In the genomic region with DNA sequence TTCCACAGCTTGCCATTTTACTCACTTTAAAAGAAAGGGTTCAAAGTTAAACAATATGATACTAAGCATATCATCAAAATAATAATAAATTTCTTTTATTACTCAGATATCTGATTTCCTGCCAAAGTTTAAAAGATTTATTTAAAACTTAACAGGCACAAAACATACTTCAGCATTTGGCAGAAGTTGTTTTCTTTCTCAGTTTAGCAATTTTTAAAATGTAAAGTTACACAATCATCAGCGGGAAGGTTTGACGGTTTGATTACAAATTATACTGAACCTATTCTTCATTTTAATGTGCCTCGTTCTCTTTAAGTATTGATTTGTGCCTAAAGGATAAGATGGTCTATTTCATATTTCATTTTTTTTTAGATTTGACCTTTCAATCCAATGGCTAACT, we compare ENCODE assay signal across 16 cellular contexts.
A peak's percentile ranks its signal among the peaks of the same experiment; 100 is the strongest.
DNase-seq lines count a peak whose midpoint lies in the region; ATAC-seq and TF ChIP-seq lines count a peak whose summit lies in the region.
"Had no signal": no experiment of that assay in that cellular context is flagged by ENCODE, and none has a peak within 500 bp of the region (broad histone marks: within the 10 kb centered on the region; RNA-seq: fewer than 3 reads in every experiment).

No MANE protein-coding gene starts in this region.

- H4K8ac ChIP-seq in IMR-90 (ENCODE audit: low read depth in 2 of 2, low read length in 2 of 2) (no peak overlapping the region), mesenchymal stem cell (ENCODE audit: low read length) (no peak overlapping the region)

- dilution Hi-C loops in IMR-90 (cut with HindIII; ENCODE audit: low sequenced_read_pairs, unreplicated experiment): no loop called here

- no peak overlapping the region for H2BK5ac ChIP-seq in IMR-90 (ENCODE audit: low read depth, low read length, poor library complexity, severe bottlenecking)
- H2BK5ac ChIP-seq in mesenchymal stem cell (ENCODE audit: low read depth, low read length, poor library complexity, severe bottlenecking): no peak overlapping the region

- peaks cover 22% of the 10 kb centered on the region for H3K9me1 ChIP-seq in IMR-90 (ENCODE audit: insufficient read depth, low read length)

- H3K4me3 ChIP-seq in ACC112 (ENCODE audit: low read depth, low read length) (0 out of 2 replicates have a peak overlapping the region, but pooled peaks have one; percentile 10), IMR-90 (ENCODE audit: insufficient read depth, low read depth, low read length) (no peak overlapping the region), fibroblast of the aortic adventitia (ENCODE audit: low read depth, low read length) (no peak overlapping the region), mesenchymal stem cell (ENCODE audit: insufficient read depth in 1 of 2, low read depth in 1 of 2, low read length in 2 of 2) (no peak overlapping the region)
- H3K4me3 ChIP-seq: GM12878 had no signal

- no peak overlapping the region for H4K91ac ChIP-seq in IMR-90 (ENCODE audit: insufficient read depth, low read depth, low read length)
- no peak overlapping the region for H4K91ac ChIP-seq in mesenchymal stem cell (ENCODE audit: low read length)

- H3K9me3 Mint-ChIP-seq in activated naive CD4-positive, alpha-beta T cell treated with anti-CD3 and anti-CD28 coated beads, Interleukin-2, amount 50 U/mL, for 72 hours: no peaks in the 10 kb centered on the region
- H3K9me3 Mint-ChIP-seq: CD4-positive, alpha-beta T cell; H9 had no signal

- no peak overlapping the region for H4K5ac ChIP-seq in IMR-90 (ENCODE audit: low read depth, low read length)

- no peaks in the 10 kb centered on the region for H3K27me3 ChIP-seq in ACC112 (ENCODE audit: insufficient read depth, low read length)
- H3K27me3 ChIP-seq in IMR-90 (ENCODE audit: control insufficient read depth, insufficient read depth, low read length): no peaks in the 10 kb centered on the region
- no peaks in the 10 kb centered on the region for H3K27me3 ChIP-seq in mesenchymal stem cell (ENCODE audit: control insufficient read depth in 1 of 2, insufficient read depth in 1 of 2, low read length in 2 of 2)

- no peak overlapping the region for H2AK5ac ChIP-seq in IMR-90 (ENCODE audit: low read depth, low read length)
- no peak overlapping the region for H2AK5ac ChIP-seq in mesenchymal stem cell (ENCODE audit: low read length, severe bottlenecking)

- POLR2A ChIA-PET in IMR-90 (lab: Charles Lee; ENCODE audit: unreplicated experiment): no interaction called here

- H3K9me3 ChIP-seq in IMR-90 (ENCODE audit: control insufficient read depth, insufficient read depth, low read length) (no peaks in the 10 kb centered on the region), mesenchymal stem cell (ENCODE audit: control insufficient read depth, low read length) (no peaks in the 10 kb centered on the region)

- H3K14ac ChIP-seq in IMR-90 (replicated peaks; ENCODE audit: low read depth, low read length) (no peak overlapping the region), mesenchymal stem cell (ENCODE audit: low read length in 2 of 2) (no peak overlapping the region)

- no peak overlapping the region for H2BK20ac ChIP-seq in IMR-90 (ENCODE audit: low read depth, low read length)

- TF ChIP-seq CTCF in IMR-90 (conservative IDR thresholded peaks at IDR 0.05; ENCODE audit: low read depth, low read length) (no peak), fibroblast of the aortic adventitia (IDR thresholded peaks at IDR 0.05; ENCODE audit: insufficient read depth, low read length) (no peak)

- H3K36me3 Mint-ChIP-seq in activated naive CD4-positive, alpha-beta T cell treated with anti-CD3 and anti-CD28 coated beads, Interleukin-2, amount 50 U/mL, for 72 hours: no peaks in the 10 kb centered on the region

- H2BK12ac ChIP-seq in mesenchymal stem cell (ENCODE audit: low read length in 2 of 2): no peak overlapping the region

- H2AFZ ChIP-seq in ACC112 (ENCODE audit: low read length, unreplicated experiment): no peak overlapping the region
- H2AFZ ChIP-seq in IMR-90 (replicated peaks; ENCODE audit: low read length, poor library complexity): no peak overlapping the region
- no peak overlapping the region for H2AFZ ChIP-seq in mesenchymal stem cell (ENCODE audit: low read depth, low read length)

- no peak for TF ChIP-seq POLR2A in IMR-90 (IDR thresholded peaks at IDR 0.05; ENCODE audit: low read depth, low read length)

- intact Hi-C loops in IMR-90 (cut with micrococcal nuclease): no loop called here

- H3K27ac Mint-ChIP-seq in activated naive CD4-positive, alpha-beta T cell treated with anti-CD3 and anti-CD28 coated beads, Interleukin-2, amount 50 U/mL, for 72 hours: no peak overlapping the region
- H3K27ac Mint-ChIP-seq: B cell; CD4-positive, alpha-beta T cell; H9 had no signal

- no peak for TF ChIP-seq RAD21 in IMR-90 (IDR thresholded peaks at IDR 0.05; ENCODE audit: low read length)

- H3K9ac ChIP-seq in IMR-90 (ENCODE audit: low read depth, low read length) (no peak overlapping the region), mesenchymal stem cell (ENCODE audit: low read length) (peak overlapping the region; percentile 1)

- no TSS peak for BruUV-seq in IMR-90 (replicated peaks; lab: Mats Ljungman, UMichigan)

- no peak overlapping the region for H3K18ac ChIP-seq in IMR-90 (ENCODE audit: low read depth, low read length)
- no peak overlapping the region for H3K18ac ChIP-seq in mesenchymal stem cell (ENCODE audit: low read depth in 1 of 2, low read length in 2 of 2)

- H3K27ac ChIP-seq in ACC112 (ENCODE audit: low read depth, low read length) (peak overlapping the region; percentile 30), IMR-90 (ENCODE audit: insufficient read depth, low read length) (no peak overlapping the region), mesenchymal stem cell (ENCODE audit: low read length, poor library complexity, severe bottlenecking) (no peak overlapping the region)

- H4K20me1 ChIP-seq in IMR-90 (ENCODE audit: insufficient read depth, low read length): no peaks in the 10 kb centered on the region

- H3K36me3 ChIP-seq in ACC112 (ENCODE audit: insufficient read depth, low read length) (peaks cover 12% of the 10 kb centered on the region; the same call in 1 of the 2 replicates), IMR-90 (ENCODE audit: control insufficient read depth, insufficient read depth, low read length) (no peaks in the 10 kb centered on the region), mesenchymal stem cell (ENCODE audit: control insufficient read depth in 1 of 2, insufficient read depth in 2 of 2, low read depth in 1 of 2, low read length in 2 of 2) (no peaks in the 10 kb centered on the region)

- WGBS in IMR-90 (ENCODE audit: extremely low coverage in 2 of 2, insufficient read length in 1 of 2), 2 experiments: no CpG with 5 or more reads among the region's 3 CpGs
- no CpG with 5 or more reads among the region's 3 CpGs for WGBS in mesenchymal stem cell

- ATAC-seq in IMR-90 (ENCODE audit: low read depth) (no peak), GM21390 (IDR thresholded peaks at IDR 0.05; ENCODE audit: unreplicated experiment) (no peak)
- ATAC-seq in activated naive CD4-positive, alpha-beta T cell treated with anti-CD3 and anti-CD28 coated beads, Interleukin-2, amount 50 U/mL, for 72 hours: no peak
- ATAC-seq: GM12878 had no signal

- H3K79me2 ChIP-seq in ACC112 (ENCODE audit: control insufficient read depth, insufficient read depth, low read length, unreplicated experiment): peaks cover 37% of the 10 kb centered on the region

- in situ Hi-C loops in IMR-90 (cut with MboI; ENCODE audit: low sequenced_read_pairs): no loop called here

- H3K4ac ChIP-seq in IMR-90 (ENCODE audit: low read depth, low read length): no peak overlapping the region
- no peak overlapping the region for H3K4ac ChIP-seq in mesenchymal stem cell (ENCODE audit: low read depth in 1 of 2, low read length in 2 of 2)

- DNase-seq in IMR-90: no peak
- peak; percentile 58 for DNase-seq in fibroblast of the aortic adventitia (ENCODE audit: low read depth)
- DNase-seq in mesenchymal stem cell: no peak
- DNase-seq in activated CD8-positive, alpha-beta memory T cell treated with anti-CD3 and anti-CD28 coated beads, Interleukin-2, amount 50 U/mL, for 4 hours: no peak
- no peak for DNase-seq in activated naive CD4-positive, alpha-beta T cell treated with anti-CD3 and anti-CD28 coated beads, Interleukin-2, amount 50 U/mL, for 72 hours (ENCODE audit: low spot score in 2 of 2)
- DNase-seq: 8988T; ACHN; Calu3; CD4-positive, alpha-beta T cell; DMS 273 treated with DMSO at 0.1 percent for 48 hours; GOT3; H9 had no signal

- H2BK120ac ChIP-seq in IMR-90 (ENCODE audit: low read depth, low read length) (no peak overlapping the region), mesenchymal stem cell (ENCODE audit: low read depth, low read length) (no peak overlapping the region)

- H3K23ac ChIP-seq in IMR-90 (ENCODE audit: low read depth, low read length): no peak overlapping the region
- no peak overlapping the region for H3K23ac ChIP-seq in mesenchymal stem cell (ENCODE audit: low read length in 2 of 2)

- H2AK9ac ChIP-seq in IMR-90 (replicated peaks; ENCODE audit: low read depth, low read length, poor library complexity): no peak overlapping the region

- peaks cover 41% of the 10 kb centered on the region for H3K4me1 ChIP-seq in ACC112 (ENCODE audit: control insufficient read depth, insufficient read depth, low read length, unreplicated experiment)
- peaks cover 18% of the 10 kb centered on the region for H3K4me1 ChIP-seq in IMR-90 (ENCODE audit: control insufficient read depth, insufficient read depth, low read length)
- H3K4me1 ChIP-seq in mesenchymal stem cell (ENCODE audit: control insufficient read depth, insufficient read depth, low read depth, low read length): peaks cover 8% of the 10 kb centered on the region

- H3K4me2 ChIP-seq in IMR-90 (ENCODE audit: low read depth, low read length) (no peak overlapping the region), mesenchymal stem cell (ENCODE audit: low read length, poor library complexity, severe bottlenecking) (no peak overlapping the region)

- H3K56ac ChIP-seq in IMR-90 (ENCODE audit: extremely low read depth, insufficient read depth, low read length): no peak overlapping the region

- peaks cover 7 to 43% of the 10 kb centered on the region in 2 experiments; a peak in 3 of 4 replicates for H3K79me1 ChIP-seq in IMR-90 (ENCODE audit: low read depth in 1 of 2, low read length in 2 of 2)
- H3K79me1 ChIP-seq in mesenchymal stem cell (replicated peaks; ENCODE audit: low read length, poor library complexity, severe bottlenecking): peaks cover 20% of the 10 kb centered on the region

- CTCF ChIA-PET in IMR-90 (lab: Yijun Ruan, JAX): interaction anchor here (0.6 to 2.1 kb wide), 2 partner anchors 11 to 16 kb away, joined by 3 to 8 read pairs; no protein-coding TSS in a partner anchor

- no peak overlapping the region for H2BK15ac ChIP-seq in IMR-90 (ENCODE audit: low read depth, low read length)
- no peak overlapping the region for H2BK15ac ChIP-seq in mesenchymal stem cell (ENCODE audit: low read depth, poor library complexity, severe bottlenecking)

TF ChIP-seq in IMR-90, 13 proteins besides CTCF, POLR2A, EP300 and RAD21 (continues in another document):
- peak; percentile 32; the same call in 1 of the 2 replicates for TF ChIP-seq CEBPB (IDR thresholded peaks at IDR 0.05; ENCODE audit: low read depth, low read length)
